In the genomic region with DNA sequence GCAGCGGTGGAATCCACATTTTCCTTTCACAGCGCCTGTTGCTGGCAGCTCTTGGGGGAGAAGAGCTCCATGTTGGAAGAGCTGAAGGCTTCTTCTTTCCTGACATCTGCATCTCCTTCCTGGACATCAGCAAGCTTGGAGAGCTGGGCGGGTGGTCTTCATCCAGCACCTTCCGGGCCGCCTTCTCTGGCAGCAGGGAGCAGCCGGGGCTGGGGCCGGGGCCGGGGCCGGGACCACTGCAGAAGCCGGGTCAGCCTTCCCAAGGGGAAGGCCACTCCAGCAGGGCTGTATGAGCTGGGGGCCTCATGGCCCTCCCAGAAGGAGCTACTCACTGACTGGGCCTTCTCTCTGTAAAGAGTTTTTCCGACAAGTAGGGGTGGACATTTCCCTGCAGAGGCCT, we compare ENCODE assay signal across 39 cellular contexts.
"Had no signal": no experiment of that assay in that cellular context is flagged by ENCODE, and none has a peak within 500 bp of the region (broad histone marks: within the 10 kb centered on the region; RNA-seq: fewer than 3 reads in every experiment).

No MANE protein-coding gene starts in this region.

- H3K4me3 ChIP-seq: adrenal gland, ascending aorta, body of pancreas, breast epithelium, cardiac muscle cell had no signal

- H3K27me3 ChIP-seq: adrenal gland, ascending aorta, body of pancreas, brain microvascular endothelial cell, breast epithelium, cardiac muscle cell had no signal

- H3K36me3 ChIP-seq: adrenal gland, ascending aorta, brain microvascular endothelial cell, breast epithelium, cardiac muscle cell had no signal

- H3K4me1 Mint-ChIP-seq: activated naive CD4-positive, alpha-beta T cell treated with anti-CD3 and anti-CD28 coated beads, Interleukin-2, amount 10 ng/mL, durations not matched to agents 7 days and 5 days; activated naive CD4-positive, alpha-beta T cell treated with anti-CD3 and anti-CD28 coated beads, Interleukin-2, amount 50 U/mL, for 24 hours; activated naive CD8-positive, alpha-beta T cell treated with anti-CD3 and anti-CD28 coated beads for 36 hours; activated naive CD8-positive, alpha-beta T cell treated with anti-CD3 and anti-CD28 coated beads, Interleukin-2, amount 10 ng/mL, durations not matched to agents 7 days and 5 days; activated naive CD8-positive, alpha-beta T cell treated with anti-CD3 and anti-CD28 coated beads, Interleukin-2, amount 50 U/mL, for 24 hours; activated T-helper 17 cell treated with anti-CD3 and anti-CD28 coated beads, Interleukin-2, amount 50 U/mL, for 72 hours; brain; central memory CD8-positive, alpha-beta T cell had no signal

- H3K4me3 Mint-ChIP-seq: activated naive CD4-positive, alpha-beta T cell treated with anti-CD3 and anti-CD28 coated beads for 36 hours; activated naive CD4-positive, alpha-beta T cell treated with anti-CD3 and anti-CD28 coated beads, Interleukin-2, amount 10 ng/mL, durations not matched to agents 7 days and 5 days; activated naive CD4-positive, alpha-beta T cell treated with anti-CD3 and anti-CD28 coated beads, Interleukin-2, amount 50 U/mL, for 24 hours; activated naive CD8-positive, alpha-beta T cell; activated naive CD8-positive, alpha-beta T cell treated with anti-CD3 and anti-CD28 coated beads for 36 hours; activated naive CD8-positive, alpha-beta T cell treated with anti-CD3 and anti-CD28 coated beads, Interleukin-2, amount 10 ng/mL, durations not matched to agents 7 days and 5 days; activated naive CD8-positive, alpha-beta T cell treated with anti-CD3 and anti-CD28 coated beads, Interleukin-2, amount 50 U/mL, for 24 hours; activated T-cell treated with anti-CD3 and anti-CD28 coated beads, Interleukin-2, amount 50 U/mL, for 24 hours; activated T-cell treated with anti-CD3 and anti-CD28 coated beads, Interleukin-2, amount 50 U/mL, for 4 hours; activated T-cell treated with anti-CD3 and anti-CD28 coated beads, Interleukin-2, amount 50 U/mL, for 72 hours; activated T-helper 1 cell treated with anti-CD3 and anti-CD28 coated beads, Interleukin-12 subunit alpha, Interleukin-12 subunit beta, Interleukin-2, Interleukin-4 antibody, amounts not matched to agents 30 ng/mL and 10 ng/mL and 1 ng/mL, durations not matched to agents 14 hours and 24 hours and 36 hours; activated T-helper 17 cell treated with anti-CD3 and anti-CD28 coated beads, Interleukin-2, amount 50 U/mL, for 72 hours; brain; central memory CD8-positive, alpha-beta T cell had no signal

- H3K9me3 ChIP-seq: adrenal gland, ascending aorta, body of pancreas, breast epithelium had no signal

- H3K9me3 Mint-ChIP-seq: activated naive CD4-positive, alpha-beta T cell treated with anti-CD3 and anti-CD28 coated beads for 36 hours; activated naive CD4-positive, alpha-beta T cell treated with anti-CD3 and anti-CD28 coated beads, Interleukin-2, amount 50 U/mL, for 24 hours; activated naive CD8-positive, alpha-beta T cell treated with anti-CD3 and anti-CD28 coated beads for 36 hours; activated naive CD8-positive, alpha-beta T cell treated with anti-CD3 and anti-CD28 coated beads, Interleukin-2, amount 50 U/mL, for 24 hours had no signal

- H3K27ac Mint-ChIP-seq: activated naive CD4-positive, alpha-beta T cell treated with anti-CD3 and anti-CD28 coated beads for 36 hours; activated naive CD4-positive, alpha-beta T cell treated with anti-CD3 and anti-CD28 coated beads, Interleukin-2, amount 10 ng/mL, durations not matched to agents 7 days and 5 days; activated naive CD4-positive, alpha-beta T cell treated with anti-CD3 and anti-CD28 coated beads, Interleukin-2, amount 50 U/mL, for 24 hours; activated naive CD4-positive, alpha-beta T cell treated with anti-CD3 and anti-CD28 coated beads, Interleukin-2, amount 50 U/mL, for 72 hours; activated naive CD8-positive, alpha-beta T cell; activated naive CD8-positive, alpha-beta T cell treated with anti-CD3 and anti-CD28 coated beads for 36 hours; activated naive CD8-positive, alpha-beta T cell treated with anti-CD3 and anti-CD28 coated beads, Interleukin-2, amount 10 ng/mL, durations not matched to agents 7 days and 5 days; activated naive CD8-positive, alpha-beta T cell treated with anti-CD3 and anti-CD28 coated beads, Interleukin-2, amount 50 U/mL, for 24 hours; activated T-cell treated with anti-CD3 and anti-CD28 coated beads, Interleukin-2, amount 50 U/mL, for 24 hours; activated T-cell treated with anti-CD3 and anti-CD28 coated beads, Interleukin-2, amount 50 U/mL, for 72 hours; activated T-helper 1 cell treated with anti-CD3 and anti-CD28 coated beads, Interleukin-12 subunit alpha, Interleukin-12 subunit beta, Interleukin-2, Interleukin-4 antibody, amounts not matched to agents 30 ng/mL and 10 ng/mL and 1 ng/mL, durations not matched to agents 14 hours and 24 hours and 36 hours; activated T-helper 17 cell treated with anti-CD3 and anti-CD28 coated beads, Interleukin-2, amount 50 U/mL, for 72 hours; activated T-helper 2 cell treated with anti-CD3 and anti-CD28 coated beads, Interferon-gamma antibody, Interleukin-2, Interleukin-4, amounts not matched to agents 10 μg/mL and 5 μg/mL and 100 μg/mL, durations not matched to agents 14 hours and 24 hours and 36 hours; brain had no signal

- H3K27me3 Mint-ChIP-seq: activated naive CD4-positive, alpha-beta T cell treated with anti-CD3 and anti-CD28 coated beads, Interleukin-2, amount 10 ng/mL, durations not matched to agents 7 days and 5 days; activated naive CD4-positive, alpha-beta T cell treated with anti-CD3 and anti-CD28 coated beads, Interleukin-2, amount 50 U/mL, for 24 hours; activated naive CD8-positive, alpha-beta T cell treated with anti-CD3 and anti-CD28 coated beads for 36 hours; activated naive CD8-positive, alpha-beta T cell treated with anti-CD3 and anti-CD28 coated beads, Interleukin-2, amount 10 ng/mL, durations not matched to agents 7 days and 5 days; activated naive CD8-positive, alpha-beta T cell treated with anti-CD3 and anti-CD28 coated beads, Interleukin-2, amount 50 U/mL, for 24 hours; activated T-cell treated with anti-CD3 and anti-CD28 coated beads, Interleukin-2, amount 50 U/mL, for 24 hours; activated T-helper 17 cell treated with anti-CD3 and anti-CD28 coated beads, Interleukin-2, amount 50 U/mL, for 72 hours; central memory CD8-positive, alpha-beta T cell had no signal

- H3K4me1 ChIP-seq: adrenal gland, ascending aorta, body of pancreas, breast epithelium had no signal

- ATAC-seq: activated naive CD4-positive, alpha-beta T cell treated with anti-CD3 and anti-CD28 coated beads, Interleukin-2, amount 50 U/mL, for 72 hours; activated naive CD8-positive, alpha-beta T cell treated with anti-CD3 and anti-CD28 coated beads, Interleukin-2, amount 50 U/mL, for 24 hours; activated T-cell treated with anti-CD3 and anti-CD28 coated beads, Interleukin-2, amount 50 U/mL, for 72 hours; activated T-helper 17 cell treated with anti-CD3 and anti-CD28 coated beads, Interleukin-2, amount 50 U/mL, for 72 hours; body of pancreas had no signal

- H3K27ac ChIP-seq: adrenal gland, ascending aorta, body of pancreas, brain microvascular endothelial cell, breast epithelium, cardiac muscle cell had no signal

- DNase-seq: activated effector memory CD4-positive, alpha-beta T cell treated with anti-CD3 and anti-CD28 coated beads, Interleukin-2, amount 50 U/mL, for 16 hours; activated effector memory CD4-positive, alpha-beta T cell treated with Interleukin-2 at 50 U/mL for 16 hours; activated gamma-delta T cell; activated gamma-delta T cell treated with Interleukin-2 at 50 U/mL for 16 hours; activated naive CD4-positive, alpha-beta T cell; activated naive CD4-positive, alpha-beta T cell treated with anti-CD3 and anti-CD28 coated beads for 36 hours; activated naive CD4-positive, alpha-beta T cell treated with anti-CD3 and anti-CD28 coated beads, Interleukin-2, amount 10 ng/mL, durations not matched to agents 7 days and 5 days; activated naive CD4-positive, alpha-beta T cell treated with anti-CD3 and anti-CD28 coated beads, Interleukin-2, amount 50 U/mL, for 16 hours; activated naive CD4-positive, alpha-beta T cell treated with Interleukin-2 at 50 U/mL for 16 hours; activated naive CD8-positive, alpha-beta T cell treated with anti-CD3 and anti-CD28 coated beads for 36 hours; activated naive CD8-positive, alpha-beta T cell treated with anti-CD3 and anti-CD28 coated beads, Interleukin-2, amount 10 ng/mL, durations not matched to agents 7 days and 5 days; activated naive CD8-positive, alpha-beta T cell treated with anti-CD3 and anti-CD28 coated beads, Interleukin-2, amount 50 U/mL, for 24 hours; activated T-cell treated with anti-CD3 and anti-CD28 coated beads for 4 hours; activated T-cell treated with anti-CD3 and anti-CD28 coated beads, Interleukin-2, amount 50 U/mL, for 1 hour; activated T-cell treated with anti-CD3 and anti-CD28 coated beads, Interleukin-2, amount 50 U/mL, for 24 hours; activated T-cell treated with anti-CD3 and anti-CD28 coated beads, Interleukin-2, amount 50 U/mL, for 4 hours; activated T-cell treated with anti-CD3 and anti-CD28 coated beads, Interleukin-2, amount 50 U/mL, for 48 hours; activated T-cell treated with anti-CD3 and anti-CD28 coated beads, Interleukin-2, amount 50 U/mL, for 72 hours; adrenal gland; amniotic stem cell; amygdala; anterior cingulate cortex; aorta; body of pancreas; brain microvascular endothelial cell; caudate nucleus; central memory CD4-positive, alpha-beta T cell; cerebellar nuclear complex had no signal

- H3K36me3 Mint-ChIP-seq: activated naive CD4-positive, alpha-beta T cell treated with anti-CD3 and anti-CD28 coated beads, Interleukin-2, amount 10 ng/mL, durations not matched to agents 7 days and 5 days; activated naive CD4-positive, alpha-beta T cell treated with anti-CD3 and anti-CD28 coated beads, Interleukin-2, amount 50 U/mL, for 24 hours; activated naive CD8-positive, alpha-beta T cell; activated naive CD8-positive, alpha-beta T cell treated with anti-CD3 and anti-CD28 coated beads for 36 hours; activated naive CD8-positive, alpha-beta T cell treated with anti-CD3 and anti-CD28 coated beads, Interleukin-2, amount 10 ng/mL, durations not matched to agents 7 days and 5 days; brain had no signal
